ENCODE assay signal across 1 cellular context in genomic region chr11:35144811-35145210, GRCh38.
TF ChIP-seq lines count a peak whose summit lies in the region.

No MANE protein-coding gene starts in this region.

TF ChIP-seq in SK-N-SH, 30 proteins besides CTCF, POLR2A, EP300 and RAD21 (continued from another document):
- TF ChIP-seq REST (IDR thresholded peaks at IDR 0.05; ENCODE audit: low read depth, low read length) (no peak), ZBTB33 (IDR thresholded peaks at IDR 0.05; ENCODE audit: borderline replicate concordance, low read depth) (no peak), NRF1 (IDR thresholded peaks at IDR 0.05; ENCODE audit: low read depth, low read length) (no peak), POLR2AphosphoS5 (IDR thresholded peaks at IDR 0.05; ENCODE audit: low read depth, low read length) (no peak), MXI1 (IDR thresholded peaks at IDR 0.05; ENCODE audit: low read depth, low read length) (no peak), RFX5 (IDR thresholded peaks at IDR 0.05; ENCODE audit: low read length) (no peak), GABPA (IDR thresholded peaks at IDR 0.05; ENCODE audit: low read depth) (no peak), RXRA (IDR thresholded peaks at IDR 0.05; ENCODE audit: borderline replicate concordance, low read depth) (no peak), CHD2 (IDR thresholded peaks at IDR 0.05; ENCODE audit: low read length, partially characterized antibody) (no peak), MAX (IDR thresholded peaks at IDR 0.05; ENCODE audit: low read depth) (no peak), TEAD4 (IDR thresholded peaks at IDR 0.05; ENCODE audit: borderline replicate concordance, insufficient read depth) (no peak), RCOR1 (IDR thresholded peaks at IDR 0.05; ENCODE audit: low read length) (no peak), EZH2phosphoT487 (IDR thresholded peaks at IDR 0.05; ENCODE audit: borderline replicate concordance, low read depth) (no peak), NFIC (IDR thresholded peaks at IDR 0.05; ENCODE audit: borderline replicate concordance) (no peak), TCF12 (IDR thresholded peaks at IDR 0.05) (no peak), IRF3 (IDR thresholded peaks at IDR 0.05; ENCODE audit: low read depth, low read length) (no peak)
TF ChIP-seq in SK-N-SH: peak in this region for 0.
